8 cellular contexts compared by ENCODE assay signal in the genomic region with DNA sequence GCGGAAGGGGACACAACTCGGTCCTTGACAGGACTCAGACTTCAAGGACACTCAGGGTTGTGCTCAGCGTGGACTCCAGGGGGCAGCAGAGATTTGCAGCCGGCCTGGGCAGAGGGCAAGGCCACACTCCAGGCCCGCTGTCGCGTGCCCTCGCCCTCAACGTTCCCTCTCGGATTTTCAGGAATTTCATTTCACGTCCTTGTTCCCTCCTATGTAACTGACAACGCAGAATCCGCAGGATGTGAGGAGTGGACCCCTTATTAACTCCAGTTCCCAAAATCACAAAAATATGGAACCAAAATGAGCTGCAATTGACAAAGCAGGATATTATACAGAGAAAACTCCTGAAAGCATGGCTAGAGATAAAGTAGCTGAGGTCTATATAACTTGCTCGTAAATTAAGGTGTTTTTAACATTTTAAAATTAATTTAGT. TPM values are rescaled to one million over a fixed set of nuclear protein-coding genes. Genes with fewer than 3 reads are reported as not detected.
A peak's percentile ranks its signal among the peaks of the same experiment; 100 is the strongest.
DNase-seq lines count a peak whose midpoint lies in the region; ATAC-seq and TF ChIP-seq lines count a peak whose summit lies in the region.

No MANE protein-coding gene starts in this region.

- DNase-seq in AG04450 (ENCODE audit: low read depth, low spot score) (no peak), NCI-H2196 (lab: John Stamatoyannopoulos, UW; ENCODE audit: unreplicated experiment) (peak; percentile 35), cerebellum (ENCODE audit: low spot score) (peak; percentile 27), lower leg skin (ENCODE audit: low spot score in 2 of 2) (peak; percentile 58 to 95)
- peak; percentile 43 for DNase-seq in activated CD4-positive, alpha-beta T cell treated with anti-CD3 and anti-CD28 coated beads for 1 hour
- peak; percentile 32 for DNase-seq in stimulated activated CD8-positive, alpha-beta memory T cell treated with anti-CD3 and anti-CD28 coated beads, Interleukin-12 subunit alpha, Interleukin-12 subunit beta, amount 100 ng/mL, for 4 hours (ENCODE audit: low read depth)

- H3K9me3 ChIP-seq in AG04450 (ENCODE audit: control insufficient read depth, insufficient read depth, low read length) = no peaks in the 10 kb centered on the region

- H3K4me3 ChIP-seq in AG04450 (ENCODE audit: low read depth, low read length) = no peak overlapping the region
- H3K4me3 ChIP-seq in lower leg skin (ENCODE audit: low read depth, poor library complexity, severe bottlenecking) = no peak overlapping the region

- CTCF ChIA-PET in AG04450 (lab: Charles Lee) = interaction anchor here (0.6 to 5.8 kb wide), 43 partner anchors 8 to 536 kb away, joined by 3 to 180 read pairs (median 4); partner anchors contain the start of gene CLDN24

- TF ChIP-seq CTCF in AG04450 (IDR thresholded peaks at IDR 0.05; ENCODE audit: low read depth, low read length) = peak; percentile 95
- TF ChIP-seq CTCF in lower leg skin (IDR thresholded peaks at IDR 0.05) = no peak

- POLR2A ChIA-PET in AG04450 (lab: Yijun Ruan, JAX) = no interaction called here

- H3K27me3 ChIP-seq in AG04450 (ENCODE audit: control insufficient read depth, insufficient read depth, low read length) = peaks cover 11% of the 10 kb centered on the region

- no peak for TF ChIP-seq POLR2A in lower leg skin (IDR thresholded peaks at IDR 0.05)

- WGBS in lower leg skin, 2 donors = 18 to 24% methylated on average over 14 of the region's 14 CpGs

- intact Hi-C loops in lower leg skin (cut with DNase I; ENCODE audit: low total_unique reads) = loop anchor here (5.0 kb wide), 1 partner anchor 324 kb away; no protein-coding TSS in a partner anchor

- ATAC-seq in GM18511 (IDR thresholded peaks at IDR 0.05; ENCODE audit: unreplicated experiment) (peak; percentile 96), HG02943 (IDR thresholded peaks at IDR 0.05; ENCODE audit: low read depth, unreplicated experiment) (peak; percentile 89)

- H3K27ac ChIP-seq in AG04450 (ENCODE audit: low read depth, low read length) = no peak overlapping the region

RNA-seq across cellular contexts. Expression of gene DCTD, which starts 21.0 kb away (rescaled TPM):
- 183 and 195 TPM in 2 replicates for polyA plus RNA-seq in AG04450 (2011; rRNA removed)
- 88.3 and 91.6 TPM in 2 replicates for polyA minus RNA-seq in AG04450 (2011; rRNA and poly(A)+ RNA removed)
- total RNA-seq in cerebellum (32.7 TPM), lower leg skin (10 to 100 TPM; 27.7 to 52.4 (median 35.4) TPM)
